17 cellular contexts compared by ENCODE assay signal in genomic region chr16:67676939-67677338, GRCh38. TPM values are rescaled to one million over a fixed set of nuclear protein-coding genes. Genes with fewer than 3 reads are reported as not detected.
DNase-seq lines count a peak whose midpoint lies in the region; ATAC-seq, FAIRE-seq and TF ChIP-seq lines count a peak whose summit lies in the region.
"Had no signal": no experiment of that assay in that cellular context is flagged by ENCODE, and none has a peak within 500 bp of the region (broad histone marks: within the 10 kb centered on the region; RNA-seq: fewer than 3 reads in every experiment).

No MANE protein-coding gene starts in this region.

- H3K27me3 ChIP-seq in BLaER1: no peaks in the 10 kb centered on the region
- no peaks in the 10 kb centered on the region for H3K27me3 ChIP-seq in PC-3 (ENCODE audit: low read length)
- no peaks in the 10 kb centered on the region for H3K27me3 ChIP-seq in esophagus squamous epithelium
- H3K27me3 ChIP-seq in smooth muscle cell (ENCODE audit: low read depth): no peaks in the 10 kb centered on the region

- CTCF ChIA-PET in PC-3 (lab: Charles Lee): no interaction called here

- H3K79me2 ChIP-seq in PC-3 (ENCODE audit: low read length) (no peaks in the 10 kb centered on the region), smooth muscle cell (ENCODE audit: low read depth) (no peaks in the 10 kb centered on the region)

- POLR2A ChIA-PET in PC-3 (lab: Charles Lee; ENCODE audit: unreplicated experiment): no interaction called here

- H4K20me1 ChIP-seq in BLaER1 (no peaks in the 10 kb centered on the region), PC-3 (ENCODE audit: low read length) (no peaks in the 10 kb centered on the region), smooth muscle cell (ENCODE audit: low read depth) (no peaks in the 10 kb centered on the region)

- H3K36me3 ChIP-seq in BLaER1: peaks cover 52% of the 10 kb centered on the region
- H3K36me3 ChIP-seq in PC-3 (ENCODE audit: low read depth, low read length): no peaks in the 10 kb centered on the region
- H3K36me3 ChIP-seq in esophagus squamous epithelium: peaks cover 0 to 40% (median 0%) of the 10 kb centered on the region in 3 donors
- H3K36me3 ChIP-seq in smooth muscle cell (ENCODE audit: low read depth): no peaks in the 10 kb centered on the region
- H3K36me3 ChIP-seq: HAP-1 had no signal

- WGBS in esophagus squamous epithelium, 2 donors: 48 to 64% methylated on average over 8 of the region's 8 CpGs
- 88% methylated on average over 8 of the region's 8 CpGs for WGBS in smooth muscle cell (ENCODE audit: low lambda C conversion rate)

- TF ChIP-seq CTCF in PC-3 (conservative IDR thresholded peaks at IDR 0.05; ENCODE audit: low read depth, low read length) (no peak), esophagus squamous epithelium (IDR thresholded peaks at IDR 0.05) (no peak), smooth muscle cell (IDR thresholded peaks at IDR 0.05; ENCODE audit: borderline replicate concordance, insufficient read depth, poor library complexity, severe bottlenecking) (no peak)

- BruUV-seq in PC-3 (replicated peaks; lab: Mats Ljungman, UMichigan): no TSS peak

- no peak for TF ChIP-seq POLR2A in esophagus squamous epithelium (IDR thresholded peaks at IDR 0.05)

- intact Hi-C loops in PC-3 (cut with micrococcal nuclease) (no loop called here), esophagus squamous epithelium (cut with DNase I) (loop anchor here (10.0 kb wide), 1 partner anchor 138 kb away; no protein-coding TSS in a partner anchor)

- H3K27ac ChIP-seq in BLaER1: peak overlapping the region; percentile 44; the same call in 1 of the 2 replicates
- H3K27ac ChIP-seq in PC-3 (ENCODE audit: low read length): peak overlapping the region; percentile 49
- H3K27ac ChIP-seq in esophagus squamous epithelium: peak overlapping the region; percentile 39 to 86 (median 72)
- H3K27ac ChIP-seq in smooth muscle cell (ENCODE audit: low read depth): peak overlapping the region; percentile 63

- H3K4me3 ChIP-seq in BLaER1 (no peak overlapping the region), PC-3 (ENCODE audit: low read length) (no peak overlapping the region), esophagus squamous epithelium (no peak overlapping the region), smooth muscle cell (no peak overlapping the region)
- H3K4me3 ChIP-seq: HAP-1 had no signal

- H3K9ac ChIP-seq in BLaER1 (peak overlapping the region; percentile 8; the same call in 1 of the 2 replicates), PC-3 (ENCODE audit: low read length) (no peak overlapping the region), smooth muscle cell (ENCODE audit: low read depth) (no peak overlapping the region)

- ATAC-seq in PC-3: no peak
- ATAC-seq in GM18517 (IDR thresholded peaks at IDR 0.05; ENCODE audit: unreplicated experiment): no peak

- H3F3A ChIP-seq in PC-3 (ENCODE audit: low read length, unreplicated experiment) (no peaks in the 10 kb centered on the region), smooth muscle cell (ENCODE audit: low read depth) (no peaks in the 10 kb centered on the region)

- H3K9me2 ChIP-seq in PC-3 (replicated peaks; ENCODE audit: low read length): no peaks in the 10 kb centered on the region

- H3K9me3 ChIP-seq in BLaER1: no peaks in the 10 kb centered on the region
- no peaks in the 10 kb centered on the region for H3K9me3 ChIP-seq in PC-3 (ENCODE audit: low read length)
- no peaks in the 10 kb centered on the region for H3K9me3 ChIP-seq in esophagus squamous epithelium
- H3K9me3 ChIP-seq in smooth muscle cell (replicated peaks; ENCODE audit: low read depth): no peaks in the 10 kb centered on the region
- H3K9me3 ChIP-seq: HAP-1 had no signal

- no peak for FAIRE-seq in frontal cortex (lab: Jason Lieb, UNC)
- FAIRE-seq: G401.6, HTR-8/SVneo had no signal

- H3K4me1 ChIP-seq in BLaER1 (peaks cover 53% of the 10 kb centered on the region), PC-3 (ENCODE audit: insufficient read depth, low read length) (peaks cover 5% of the 10 kb centered on the region), esophagus squamous epithelium (peaks cover 30 to 68% (median 44%) of the 10 kb centered on the region in 3 donors), smooth muscle cell (ENCODE audit: low read depth) (no peaks in the 10 kb centered on the region)
- H3K4me1 ChIP-seq: HAP-1 had no signal

- H3K4me2 ChIP-seq in BLaER1 (peak overlapping the region; percentile 44), PC-3 (ENCODE audit: low read length) (no peak overlapping the region), smooth muscle cell (no peak overlapping the region)

- DNase-seq in PC-3 (no peak), esophagus squamous epithelium (lab: John Stamatoyannopoulos, UW) (no peak), smooth muscle cell (lab: John Stamatoyannopoulos, UW; ENCODE audit: unreplicated experiment) (no peak), ureter (ENCODE audit: low spot score) (no peak), DMS 273 treated with DMSO at 0.1 percent for 48 hours (lab: John Stamatoyannopoulos, UW) (no peak), frontal cortex (ENCODE audit: low spot score in 2 of 2) (no peak)
- DNase-seq: Calu3, DND-41, NCI-H1417 treated with DMSO at 0.1 percent for 48 hours, NCI-H1930, NCI-H774 had no signal

- no peak overlapping the region for H2AFZ ChIP-seq in PC-3 (ENCODE audit: low read length)
- H2AFZ ChIP-seq in smooth muscle cell (ENCODE audit: low read depth): no peak overlapping the region

RNA-seq across cellular contexts. Expression of gene C16orf86, which starts 10.3 kb away (rescaled TPM):
- not detected in 2 replicates for total RNA-seq in PC-3 (2014; rRNA removed)
- 1 to 10 TPM in 3 of 4 donors, not detected in 1; 1.1 to 3.1 (median 2.4) TPM for total RNA-seq in esophagus squamous epithelium
- total RNA-seq in smooth muscle cell: 3.4 and 6.9 TPM in 2 replicates
- 3.9 and 8.5 TPM in 2 replicates for polyA plus RNA-seq in smooth muscle cell
- total RNA-seq in ureter: 2.7 TPM
- 2.0 TPM for total RNA-seq in frontal cortex
- total RNA-seq: A673 had no signal

RNA-seq across cellular contexts. Expression of gene ENKD1, which starts 10.4 kb away (rescaled TPM):
- total RNA-seq in PC-3 (2014; rRNA removed) (12.0 and 19.4 TPM in 2 replicates), esophagus squamous epithelium (10 to 100 TPM in 3 of 4 donors, 1 to 10 TPM in 1; 6.1 to 12.9 (median 12.2) TPM), smooth muscle cell (8.2 and 9.8 TPM in 2 replicates), ureter (18.0 TPM), frontal cortex (9.4 TPM)
- 14.2 and 19.0 TPM in 2 replicates for polyA plus RNA-seq in smooth muscle cell

RNA-seq across cellular contexts. Expression of gene PARD6A, which starts 16.2 kb away (rescaled TPM):
- 15.1 and 16.4 TPM in 2 replicates for total RNA-seq in PC-3 (2014; rRNA removed)
- 1 to 10 TPM; 1.1 to 2.3 (median 2.1) TPM for total RNA-seq in esophagus squamous epithelium
- 0.36 TPM in 1 of 2 replicates, not detected in the other for total RNA-seq in smooth muscle cell
- polyA plus RNA-seq in smooth muscle cell: 0.58 and 2.0 TPM in 2 replicates
- total RNA-seq in ureter: 1.6 TPM
- total RNA-seq in frontal cortex: 9.4 TPM

RNA-seq across cellular contexts. Expression of gene ACD, which starts 16.9 kb away (rescaled TPM):
- total RNA-seq in PC-3 (2014; rRNA removed) (26.3 and 31.7 TPM in 2 replicates), esophagus squamous epithelium (10 to 100 TPM in 2 of 4 donors, 1 to 10 TPM in 2; 5.7 to 18.7 (median 8.8) TPM), smooth muscle cell (16.5 and 21.9 TPM in 2 replicates), ureter (14.3 TPM), frontal cortex (24.9 TPM)
- polyA plus RNA-seq in smooth muscle cell: 31.7 and 45.2 TPM in 2 replicates

RNA-seq across cellular contexts. Expression of gene CARMIL2, which starts 32.0 kb away (rescaled TPM):
- 0.33 and 0.40 TPM in 2 replicates for total RNA-seq in PC-3 (2014; rRNA removed)
- 1 to 10 TPM in 2 of 4 donors, under 1 TPM in 2; 0.64 to 3.1 (median 1.6) TPM for total RNA-seq in esophagus squamous epithelium
- total RNA-seq in smooth muscle cell: 0.18 and 0.76 TPM in 2 replicates
- 1.2 and 1.9 TPM in 2 replicates for polyA plus RNA-seq in smooth muscle cell
- 5.7 TPM for total RNA-seq in ureter
- total RNA-seq in frontal cortex: 2.4 TPM
